ENCODE assay signal across 13 cellular contexts in genomic region chr2:44918095-44918775, GRCh38.
DNase-seq lines count a peak whose midpoint lies in the region; ATAC-seq lines count a peak whose summit lies in the region.
"Had no signal": no experiment of that assay in that cellular context is flagged by ENCODE, and none has a peak within 500 bp of the region (broad histone marks: within the 10 kb centered on the region; RNA-seq: fewer than 3 reads in every experiment).

No MANE protein-coding gene starts in this region.

- ATAC-seq in GM18868 (IDR thresholded peaks at IDR 0.05; ENCODE audit: unreplicated experiment) (peak; percentile 40), HG03432 (IDR thresholded peaks at IDR 0.05; ENCODE audit: unreplicated experiment) (peak; percentile 72), GM19467 (IDR thresholded peaks at IDR 0.05; ENCODE audit: unreplicated experiment) (no peak)

- DNase-seq in SKM-1 (lab: John Stamatoyannopoulos, UW; ENCODE audit: unreplicated experiment) (peak; percentile 22), kidney tubule cell (ENCODE audit: low spot score) (peak; percentile 90), NCI-H226 (no peak), activated gamma-delta T cell treated with Interleukin-2 at 50 U/mL for 16 hours (no peak)
- DNase-seq: activated CD8-positive, alpha-beta memory T cell treated with anti-CD3 and anti-CD28 coated beads for 24 hours; CD8-positive, alpha-beta memory T cell; MM.1S; NCI-H2171 treated with DMSO at 0.1 percent for 48 hours; sigmoid colon; T-helper 9 cell had no signal

Comparison
In these comparisons a context has a peak if more than half of its experiments do, and no peak if none do; other contexts are left out.
1. DNase-seq: peak in SKM-1 (single experiment) and kidney tubule cell (single experiment); none in NCI-H226 (single experiment) and activated gamma-delta T cell treated with Interleukin-2 at 50 U/mL for 16 hours (single experiment).